In the genomic region with DNA sequence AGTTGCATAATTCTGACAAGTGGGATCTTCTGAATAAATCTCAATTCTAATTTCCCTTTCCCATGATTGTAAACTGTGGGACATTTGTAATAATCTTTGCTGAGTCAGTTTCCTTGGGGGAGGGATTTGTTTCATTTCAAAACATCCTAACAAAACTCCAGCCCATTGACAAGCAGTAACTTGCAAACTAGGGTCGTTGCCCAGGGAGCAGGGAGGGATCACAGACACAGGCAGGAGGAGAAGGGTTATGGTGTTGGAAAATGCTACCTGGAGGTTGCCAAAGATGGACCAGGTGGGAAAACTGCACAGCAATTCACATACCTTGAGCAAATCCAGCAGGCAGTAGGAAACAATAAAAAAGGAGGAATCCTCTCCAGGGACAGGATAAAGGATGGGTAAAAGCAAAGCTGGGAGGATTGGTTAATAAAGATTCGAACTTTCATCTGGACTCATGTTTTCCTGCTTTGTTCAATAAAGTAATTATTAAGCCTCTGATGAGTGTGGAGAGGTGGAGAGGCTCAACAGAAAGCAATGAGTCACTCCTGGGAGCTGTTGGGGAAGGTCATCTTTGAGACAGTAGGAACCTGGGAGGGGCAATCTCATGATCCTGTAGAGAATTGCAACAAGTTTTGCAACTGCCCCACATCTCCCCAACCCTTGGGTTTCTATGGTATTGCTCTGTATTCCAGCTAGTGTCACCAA, we compare ENCODE assay signal across 9 cellular contexts.
A peak's percentile ranks its signal among the peaks of the same experiment; 100 is the strongest.
DNase-seq lines count a peak whose midpoint lies in the region; ATAC-seq, FAIRE-seq and TF ChIP-seq lines count a peak whose summit lies in the region.
"Had no signal": no experiment of that assay in that cellular context is flagged by ENCODE, and none has a peak within 500 bp of the region (broad histone marks: within the 10 kb centered on the region; RNA-seq: fewer than 3 reads in every experiment).

No MANE protein-coding gene starts in this region.

- no peaks in the 10 kb centered on the region for H3K9me3 ChIP-seq in H9 (ENCODE audit: control insufficient read depth, low read depth, low read length)
- no peaks in the 10 kb centered on the region for H3K9me3 ChIP-seq in vagina
- no peaks in the 10 kb centered on the region for H3K9me3 ChIP-seq in MM.1S (replicated peaks; ENCODE audit: insufficient read depth, low read length)

- ATAC-seq in activated CD8-positive, alpha-beta T cell treated with anti-CD3 and anti-CD28 coated beads for 36 hours: no peak

- no peak overlapping the region for H3K23ac ChIP-seq in H9 (ENCODE audit: insufficient read length, low read depth, low read length)

- H3K79me1 ChIP-seq in H9 (ENCODE audit: insufficient read depth, low read depth, low read length, poor library complexity, severe bottlenecking): no peaks in the 10 kb centered on the region

- TF ChIP-seq CTCF in H9 (conservative IDR thresholded peaks at IDR 0.05) (no peak), fibroblast of mammary gland (conservative IDR thresholded peaks at IDR 0.05; ENCODE audit: control insufficient read depth, insufficient read depth, low read depth, low read length) (no peak), vagina (IDR thresholded peaks at IDR 0.05) (no peak), MM.1S (IDR thresholded peaks at IDR 0.05; ENCODE audit: low read length) (no peak)
- TF ChIP-seq CTCF in activated CD8-positive, alpha-beta T cell treated with anti-CD3 and anti-CD28 coated beads for 36 hours (IDR thresholded peaks at IDR 0.05): no peak

- H3K36me3 ChIP-seq in vagina (no peaks in the 10 kb centered on the region), MM.1S (replicated peaks; ENCODE audit: insufficient read depth, low read length) (no peaks in the 10 kb centered on the region)

- no peak overlapping the region for H2BK20ac ChIP-seq in H9 (ENCODE audit: low read depth, low read length, poor library complexity, severe bottlenecking)

- no peak overlapping the region for H3K18ac ChIP-seq in H9 (ENCODE audit: insufficient read length, low read depth, low read length)

- H4K5ac ChIP-seq in H9 (ENCODE audit: insufficient read length, low read depth, low read length): no peak overlapping the region

- H3K4me1 ChIP-seq in H9 (ENCODE audit: insufficient read depth, low read length): peaks cover 6% of the 10 kb centered on the region; the same call in 1 of the 2 replicates
- peaks cover 12% of the 10 kb centered on the region for H3K4me1 ChIP-seq in vagina
- no peaks in the 10 kb centered on the region for H3K4me1 ChIP-seq in MM.1S (ENCODE audit: low read length)

- H2AFZ ChIP-seq in H9 (ENCODE audit: low read length) (peak overlapping the region; percentile 94), MM.1S (ENCODE audit: low read length) (no peak overlapping the region)

- no peak for DNase-seq in H9
- peak; percentile 70 for DNase-seq in RCC 7860 (ENCODE audit: low spot score)
- peak; percentile 85 for DNase-seq in fibroblast of mammary gland (ENCODE audit: low read depth)
- peak; percentile 98 for DNase-seq in renal cortical epithelial cell (ENCODE audit: low read depth)
- no peak for DNase-seq in activated CD8-positive, alpha-beta T cell treated with anti-CD3 and anti-CD28 coated beads for 36 hours
- no peak for DNase-seq in vagina (ENCODE audit: extremely low spot score in 2 of 2)
- no peak for DNase-seq in MM.1S
- DNase-seq in frontal cortex (ENCODE audit: low spot score in 2 of 2): no peak
- DNase-seq: immature natural killer cell had no signal

- H3K27me3 Mint-ChIP-seq in H9 (ENCODE audit: low read depth): no peaks in the 10 kb centered on the region
- H3K27me3 Mint-ChIP-seq in activated CD8-positive, alpha-beta T cell treated with anti-CD3 and anti-CD28 coated beads for 36 hours: peaks cover 7% of the 10 kb centered on the region

- H3K4me3 Mint-ChIP-seq in H9: no peak overlapping the region
- H3K4me3 Mint-ChIP-seq in activated CD8-positive, alpha-beta T cell treated with anti-CD3 and anti-CD28 coated beads for 36 hours: no peak overlapping the region
- H3K4me3 Mint-ChIP-seq: immature natural killer cell had no signal

- H3K14ac ChIP-seq in H9 (ENCODE audit: insufficient read depth, low read length): peak overlapping the region; percentile 17; the same call in 1 of the 2 replicates

- TF ChIP-seq POLR2A in vagina (IDR thresholded peaks at IDR 0.05): no peak

- 0 out of 7 replicates have a peak, but pooled peaks cover 0 to 3% (median 0%) of the 10 kb centered on the region in 3 experiments for H3K36me3 Mint-ChIP-seq in H9 (ENCODE audit: insufficient read depth in 1 of 3, low read depth in 3 of 3)
- H3K36me3 Mint-ChIP-seq in activated CD8-positive, alpha-beta T cell treated with anti-CD3 and anti-CD28 coated beads for 36 hours (ENCODE audit: low read depth): no peaks in the 10 kb centered on the region
- H3K36me3 Mint-ChIP-seq: immature natural killer cell had no signal

- POLR2A ChIA-PET in activated CD8-positive, alpha-beta T cell treated with anti-CD3 and anti-CD28 coated beads for 36 hours (lab: Charles Lee): no interaction called here

- H3K4me3 ChIP-seq in fibroblast of mammary gland (ENCODE audit: control insufficient read depth, low read depth, low read length) (no peak overlapping the region), vagina (no peak overlapping the region), MM.1S (ENCODE audit: low read length) (no peak overlapping the region)

- CTCF ChIA-PET in activated CD8-positive, alpha-beta T cell treated with anti-CD3 and anti-CD28 coated beads for 36 hours (lab: Charles Lee): no interaction called here

- intact Hi-C loops in activated CD8-positive, alpha-beta T cell treated with anti-CD3 and anti-CD28 coated beads for 36 hours (cut with micrococcal nuclease): no loop called here
- intact Hi-C loops in vagina (cut with DNase I): no loop called here

- H3K9ac ChIP-seq in H9 (ENCODE audit: extremely low read depth, insufficient read length, low read length) (no peak overlapping the region), MM.1S (ENCODE audit: low read length) (no peak overlapping the region)

- H3K4me1 Mint-ChIP-seq in H9: peaks cover 24 to 28% of the 10 kb centered on the region in 2 experiments
- no peaks in the 10 kb centered on the region for H3K4me1 Mint-ChIP-seq in activated CD8-positive, alpha-beta T cell treated with anti-CD3 and anti-CD28 coated beads for 36 hours (ENCODE audit: low read depth)
- H3K4me1 Mint-ChIP-seq: immature natural killer cell had no signal

- H3F3A ChIP-seq in MM.1S (ENCODE audit: insufficient read depth, low read length): no peaks in the 10 kb centered on the region

- no peaks in the 10 kb centered on the region for H3K23me2 ChIP-seq in H9 (ENCODE audit: insufficient read length, low read depth, low read length, poor library complexity, severe bottlenecking)

- WGBS in H9 (ENCODE audit: extremely low coverage, insufficient read length, low lambda C conversion rate): no CpG with 5 or more reads among the region's 2 CpGs

- H2AK5ac ChIP-seq in H9 (ENCODE audit: insufficient read length, low read length): no peak overlapping the region

- H3K27me3 ChIP-seq in H9 (ENCODE audit: insufficient read depth, low read length): no peaks in the 10 kb centered on the region
- no peaks in the 10 kb centered on the region for H3K27me3 ChIP-seq in vagina
- H3K27me3 ChIP-seq in MM.1S (replicated peaks; ENCODE audit: insufficient read depth, low read length): no peaks in the 10 kb centered on the region

- H2BK12ac ChIP-seq in H9 (ENCODE audit: insufficient read length, low read depth, low read length): no peak overlapping the region

- H3K9me3 Mint-ChIP-seq in H9: no peaks in the 10 kb centered on the region; a peak in 1 of 5 replicates
- no peaks in the 10 kb centered on the region for H3K9me3 Mint-ChIP-seq in activated CD8-positive, alpha-beta T cell treated with anti-CD3 and anti-CD28 coated beads for 36 hours
- H3K9me3 Mint-ChIP-seq: immature natural killer cell had no signal

- H2BK5ac ChIP-seq in H9 (ENCODE audit: insufficient read length, low read length): no peak overlapping the region

- no peak overlapping the region for H4K8ac ChIP-seq in H9 (replicated peaks; ENCODE audit: insufficient read length, low read depth, low read length)

- no peak overlapping the region for H3K4ac ChIP-seq in H9 (ENCODE audit: low read depth, low read length)

- H3K4me2 ChIP-seq in H9 (ENCODE audit: insufficient read depth, insufficient read length, low read length) (no peak overlapping the region), MM.1S (ENCODE audit: low read depth, low read length) (no peak overlapping the region)

- H2BK15ac ChIP-seq in H9 (ENCODE audit: low read depth, low read length): no peak overlapping the region

- no peak overlapping the region for H4K91ac ChIP-seq in H9 (ENCODE audit: insufficient read length, low read depth, low read length)

- no peak overlapping the region for H3T11ph ChIP-seq in H9 (ENCODE audit: low read length)

- FAIRE-seq in RCC 7860 (lab: Jason Lieb, UNC): peak; percentile 83
- no peak for FAIRE-seq in frontal cortex (lab: Jason Lieb, UNC)

- peak overlapping the region in 1 of 3 experiments; percentile 82; a peak in 2 of 7 replicates for H3K27ac Mint-ChIP-seq in H9
- no peak overlapping the region for H3K27ac Mint-ChIP-seq in activated CD8-positive, alpha-beta T cell treated with anti-CD3 and anti-CD28 coated beads for 36 hours
- H3K27ac Mint-ChIP-seq: immature natural killer cell had no signal

- H3K27ac ChIP-seq in H9 (ENCODE audit: insufficient read length, low read depth, low read length) (no peak overlapping the region), vagina (no peak overlapping the region), MM.1S (ENCODE audit: low read length) (no peak overlapping the region)

- H3K56ac ChIP-seq in H9 (ENCODE audit: insufficient read length, low read depth, low read length): no peak overlapping the region

- no peaks in the 10 kb centered on the region for H3K9me2 ChIP-seq in MM.1S (replicated peaks; ENCODE audit: insufficient read depth, low read length)

- H3K79me2 ChIP-seq in H9 (ENCODE audit: insufficient read depth, low read length) (no peaks in the 10 kb centered on the region), MM.1S (ENCODE audit: low read length) (no peaks in the 10 kb centered on the region)

- no peak overlapping the region for H2BK120ac ChIP-seq in H9 (ENCODE audit: low read depth, low read length, poor library complexity, severe bottlenecking)

- H4K20me1 ChIP-seq in H9 (ENCODE audit: control insufficient read depth, insufficient read depth, insufficient read length): no peaks in the 10 kb centered on the region
- no peaks in the 10 kb centered on the region for H4K20me1 ChIP-seq in MM.1S (ENCODE audit: insufficient read depth, low read length)

Comparison
In these comparisons a context has a peak if more than half of its experiments do, and no peak if none do; other contexts are left out.
1. DNase-seq: peak in RCC 7860 (single experiment), fibroblast of mammary gland (single experiment) and renal cortical epithelial cell (single experiment); none in H9 (single experiment), activated CD8-positive, alpha-beta T cell treated with anti-CD3 and anti-CD28 coated beads for 36 hours (single experiment), vagina (0 of 2), MM.1S (single experiment) and frontal cortex (0 of 2).